ENCODE assay signal across 12 cellular contexts in the genomic region with DNA sequence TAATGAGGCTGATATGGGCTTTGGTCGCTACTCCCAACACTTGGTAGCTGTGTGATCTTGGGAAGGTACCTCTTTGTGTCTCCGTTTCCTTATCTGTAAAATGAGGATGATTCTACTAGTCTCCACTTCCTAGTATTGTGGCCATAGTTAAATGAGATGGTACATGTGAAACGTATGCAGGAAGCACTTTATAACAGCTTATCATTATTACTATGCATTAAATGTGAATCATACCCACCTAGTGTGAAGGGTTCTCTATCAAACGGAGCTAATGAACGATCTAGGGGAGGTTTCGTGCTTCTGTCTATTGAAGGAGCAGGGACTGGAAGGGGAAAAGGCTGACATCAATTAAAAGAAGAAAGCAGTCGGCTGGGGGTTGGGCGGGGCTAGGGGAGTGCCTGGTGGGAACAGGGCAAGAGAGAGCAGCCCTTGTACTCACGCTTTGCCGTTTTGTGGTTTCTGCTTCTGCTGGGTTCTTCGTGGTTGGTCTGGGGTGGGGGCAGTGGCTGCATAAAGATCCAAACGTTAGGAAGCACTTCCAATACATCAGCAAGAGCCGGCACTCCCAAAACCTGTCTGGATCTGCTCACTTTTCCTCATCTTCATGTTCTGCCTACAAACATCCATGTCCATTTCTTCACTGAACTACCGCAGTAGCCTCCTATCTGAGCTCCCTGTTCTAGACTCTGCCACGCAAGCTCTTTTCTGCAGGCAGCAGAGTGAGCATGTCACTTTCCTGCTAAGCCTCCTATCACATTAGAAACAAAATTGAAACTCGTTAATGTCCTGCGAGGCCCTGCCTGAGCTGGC. TPM values are rescaled to one million over a fixed set of nuclear protein-coding genes. Genes with fewer than 3 reads are reported as not detected.
DNase-seq lines count a peak whose midpoint lies in the region; ATAC-seq and TF ChIP-seq lines count a peak whose summit lies in the region.
"Had no signal": no experiment of that assay in that cellular context is flagged by ENCODE, and none has a peak within 500 bp of the region (broad histone marks: within the 10 kb centered on the region; RNA-seq: fewer than 3 reads in every experiment).

No MANE protein-coding gene starts in this region.

- no peaks in the 10 kb centered on the region for H3K36me3 ChIP-seq in HEK293 (ENCODE audit: control insufficient read depth in 2 of 2, insufficient read depth in 1 of 2, low read length in 2 of 2)
- H3K36me3 ChIP-seq: cardiac muscle cell had no signal

- DNase-seq in activated CD4-positive, alpha-beta T cell treated with anti-CD3 and anti-CD28 coated beads for 4 hours: peak; percentile 50 to 55
- DNase-seq in activated naive CD8-positive, alpha-beta T cell treated with anti-CD3 and anti-CD28 coated beads, Interleukin-2, amount 50 U/mL, for 24 hours: peak; percentile 59
- peak; percentile 40 for DNase-seq in stimulated activated CD4-positive, alpha-beta T cell treated with anti-CD3 and anti-CD28 coated beads, Interleukin-1b, Interleukin-23, amount 100 ng/mL, for 48 hours
- DNase-seq in GM10248 (ENCODE audit: extremely low spot score): no peak
- DNase-seq in dermis blood vessel endothelial cell: no peak
- no peak for DNase-seq in NCI-H524 treated with DMSO at 0.1 percent for 48 hours (lab: John Stamatoyannopoulos, UW)
- DNase-seq: Calu3, foreskin fibroblast had no signal

- POLR2A ChIA-PET in HEK293 (lab: Yijun Ruan, JAX): no interaction called here
- POLR2A ChIA-PET in GM10248 (lab: Yijun Ruan, JAX): interaction anchor here (0.6 kb wide), 1 partner anchor 154 kb away, joined by 6 read pairs; no protein-coding TSS in a partner anchor

- peaks cover 88% of the 10 kb centered on the region for H3K36me3 Mint-ChIP-seq in activated naive CD8-positive, alpha-beta T cell treated with anti-CD3 and anti-CD28 coated beads, Interleukin-2, amount 50 U/mL, for 24 hours (ENCODE audit: low read depth)

- no peaks in the 10 kb centered on the region for H3K9me3 ChIP-seq in HEK293 (ENCODE audit: control insufficient read depth, insufficient read depth, low read depth, low read length)

- H3K4me3 ChIP-seq in HEK293 (ENCODE audit: low read depth, low read length): no peak overlapping the region
- H3K4me3 ChIP-seq: cardiac muscle cell had no signal

- no peaks in the 10 kb centered on the region for H3K9me3 Mint-ChIP-seq in activated naive CD8-positive, alpha-beta T cell treated with anti-CD3 and anti-CD28 coated beads, Interleukin-2, amount 50 U/mL, for 24 hours

- H3K27me3 Mint-ChIP-seq in activated naive CD8-positive, alpha-beta T cell treated with anti-CD3 and anti-CD28 coated beads, Interleukin-2, amount 50 U/mL, for 24 hours: no peaks in the 10 kb centered on the region

- peaks cover 97% of the 10 kb centered on the region for H3K4me1 Mint-ChIP-seq in activated naive CD8-positive, alpha-beta T cell treated with anti-CD3 and anti-CD28 coated beads, Interleukin-2, amount 50 U/mL, for 24 hours

- H3K4me1 ChIP-seq in HEK293 (ENCODE audit: control insufficient read depth, insufficient read depth, low read length): no peaks in the 10 kb centered on the region

- CTCF ChIA-PET in HEK293 (lab: Yijun Ruan, JAX): interaction anchor here (0.6 to 3.0 kb wide), 31 partner anchors 8 to 532 kb away, joined by 3 to 34 read pairs (median 4); no protein-coding TSS in a partner anchor
- CTCF ChIA-PET in GM10248 (lab: Yijun Ruan, JAX): interaction anchor here (0.7 to 5.9 kb wide), 34 partner anchors 8 to 301 kb away, joined by 3 to 79 read pairs (median 6); a partner anchor contains a TSS

- H3K27ac Mint-ChIP-seq in activated naive CD8-positive, alpha-beta T cell treated with anti-CD3 and anti-CD28 coated beads, Interleukin-2, amount 50 U/mL, for 24 hours: peak overlapping the region; percentile 84

- ATAC-seq in activated naive CD8-positive, alpha-beta T cell treated with anti-CD3 and anti-CD28 coated beads, Interleukin-2, amount 50 U/mL, for 24 hours: peak; percentile 45
- no peak for ATAC-seq in HG03045 (IDR thresholded peaks at IDR 0.05; ENCODE audit: unreplicated experiment)

- H3K27ac ChIP-seq in HEK293 (ENCODE audit: extremely low read depth, low read depth, low read length): no peak overlapping the region
- H3K27ac ChIP-seq: cardiac muscle cell had no signal

- H3K4me3 Mint-ChIP-seq in activated naive CD8-positive, alpha-beta T cell treated with anti-CD3 and anti-CD28 coated beads, Interleukin-2, amount 50 U/mL, for 24 hours: peak overlapping the region; percentile 53

- TF ChIP-seq CTCF in HEK293 (tag by site-specific recombination; IDR thresholded peaks at IDR 0.05): no peak
- TF ChIP-seq CTCF in GM10248 (IDR thresholded peaks at IDR 0.05; ENCODE audit: control extremely low read depth, extremely low read depth, low read depth, missing control alignments): no peak

TF ChIP-seq in HEK293, 187 proteins besides CTCF, POLR2A, EP300 and RAD21:
- TF ChIP-seq ZNF654 (tag by site-specific recombination; IDR thresholded peaks at IDR 0.05; ENCODE audit: low read depth): no peak
- peak; percentile 94 for TF ChIP-seq ZNF664 (tag by site-specific recombination; IDR thresholded peaks at IDR 0.05)
- TF ChIP-seq GLIS1 (tag by site-specific recombination; IDR thresholded peaks at IDR 0.05): 0 out of 2 replicates have a peak, but pooled peaks have one; percentile 9

RNA-seq across cellular contexts. Expression of a gene that starts 30.8 kb away (rescaled TPM):
- total RNA-seq in dermis blood vessel endothelial cell: 2.4 TPM in 1 of 2 replicates, not detected in the other
- total RNA-seq: Calu3, cardiac muscle cell had no signal

RNA-seq across cellular contexts. Expression of a gene that starts 34.0 kb away (rescaled TPM):
- not detected in 2 replicates for total RNA-seq in dermis blood vessel endothelial cell
- total RNA-seq: Calu3, cardiac muscle cell, lung microvascular endothelial cell had no signal

Comparison
In these comparisons a context has a peak if more than half of its experiments do, and no peak if none do; other contexts are left out.
1. DNase-seq: peak in activated CD4-positive, alpha-beta T cell treated with anti-CD3 and anti-CD28 coated beads for 4 hours (2 of 2), activated naive CD8-positive, alpha-beta T cell treated with anti-CD3 and anti-CD28 coated beads, Interleukin-2, amount 50 U/mL, for 24 hours (single experiment) and stimulated activated CD4-positive, alpha-beta T cell treated with anti-CD3 and anti-CD28 coated beads, Interleukin-1b, Interleukin-23, amount 100 ng/mL, for 48 hours (single experiment); none in GM10248 (single experiment), dermis blood vessel endothelial cell (single experiment) and NCI-H524 treated with DMSO at 0.1 percent for 48 hours (single experiment).